ENCODE assay signal across 13 cellular contexts in genomic region chr20:34045294-34045693, GRCh38. TPM values are rescaled to one million over a fixed set of nuclear protein-coding genes. Genes with fewer than 3 reads are reported as not detected.
A peak's percentile ranks its signal among the peaks of the same experiment; 100 is the strongest.
DNase-seq lines count a peak whose midpoint lies in the region; ATAC-seq and TF ChIP-seq lines count a peak whose summit lies in the region.
"Had no signal": no experiment of that assay in that cellular context is flagged by ENCODE, and none has a peak within 500 bp of the region (broad histone marks: within the 10 kb centered on the region; RNA-seq: fewer than 3 reads in every experiment).

No MANE protein-coding gene starts in this region.

- no peak for DNase-seq in CD8-positive, alpha-beta memory T cell
- peak; percentile 38 for DNase-seq in NCI-H2029 treated with DMSO at 0.1 percent for 48 hours (lab: John Stamatoyannopoulos, UW)
- DNase-seq in fibroblast of the aortic adventitia (ENCODE audit: low read depth), result peak; percentile 71
- no peak for DNase-seq in nephron progenitor cell
- DNase-seq in activated gamma-delta T cell (lab: John Stamatoyannopoulos, UW), result no peak
- no peak for DNase-seq in HEK293T (ENCODE audit: extremely low spot score)
- DNase-seq: activated naive CD4-positive, alpha-beta T cell treated with Interleukin-2 at 50 U/mL for 16 hours; effector CD8-positive, alpha-beta T cell; HCEC 1CT; NCI-H1048; RPMI8226 had no signal

- no peak overlapping the region for H3K4me3 Mint-ChIP-seq in CD8-positive, alpha-beta memory T cell
- H3K4me3 Mint-ChIP-seq in nephron progenitor cell, result no peak overlapping the region

- ATAC-seq in HG03097 (IDR thresholded peaks at IDR 0.05; ENCODE audit: low FRiP score, unreplicated experiment) (no peak), GM18867 (IDR thresholded peaks at IDR 0.05; ENCODE audit: unreplicated experiment) (no peak)

- H3K27ac ChIP-seq in CD8-positive, alpha-beta memory T cell (ENCODE audit: low read depth, low read length), result no peak overlapping the region

- H3K27me3 Mint-ChIP-seq in CD8-positive, alpha-beta memory T cell, result peaks cover 0 to 1% of the 10 kb centered on the region in 2 donors
- H3K27me3 Mint-ChIP-seq in nephron progenitor cell (ENCODE audit: low read depth, poor library complexity), result no peaks in the 10 kb centered on the region

- POLR2A ChIA-PET in CD8-positive, alpha-beta memory T cell (lab: Charles Lee), result no interaction called here
- POLR2A ChIA-PET in HEK293T (lab: Yijun Ruan, JAX), result no interaction called here

- H3K4me1 ChIP-seq in CD8-positive, alpha-beta memory T cell (ENCODE audit: insufficient read depth, low read length), result peaks cover 36% of the 10 kb centered on the region

- no peaks in the 10 kb centered on the region for H3K9me3 Mint-ChIP-seq in CD8-positive, alpha-beta memory T cell
- H3K9me3 Mint-ChIP-seq in nephron progenitor cell, result no peaks in the 10 kb centered on the region

- TF ChIP-seq CTCF in fibroblast of the aortic adventitia (IDR thresholded peaks at IDR 0.05; ENCODE audit: insufficient read depth, low read length) (no peak), nephron progenitor cell (IDR thresholded peaks at IDR 0.05) (no peak)

- H3K36me3 ChIP-seq in CD8-positive, alpha-beta memory T cell (ENCODE audit: insufficient read depth, low read length), result no peaks in the 10 kb centered on the region

- H3K4me3 ChIP-seq in CD8-positive, alpha-beta memory T cell (ENCODE audit: low read length), result no peak overlapping the region
- H3K4me3 ChIP-seq in fibroblast of the aortic adventitia (ENCODE audit: low read depth, low read length), result no peak overlapping the region

- CTCF ChIA-PET in CD8-positive, alpha-beta memory T cell (lab: Charles Lee), result no interaction called here
- CTCF ChIA-PET in HEK293T (lab: Yijun Ruan, JAX), result no interaction called here

- peaks cover 0 to 39% (median 2%) of the 10 kb centered on the region in 3 donors for H3K36me3 Mint-ChIP-seq in CD8-positive, alpha-beta memory T cell
- peaks cover 13% of the 10 kb centered on the region for H3K36me3 Mint-ChIP-seq in nephron progenitor cell (ENCODE audit: low read depth)

- peak overlapping the region; percentile 13 to 89 (median 74) for H3K27ac Mint-ChIP-seq in CD8-positive, alpha-beta memory T cell
- peak overlapping the region; percentile 44 for H3K27ac Mint-ChIP-seq in nephron progenitor cell

- H3K9me3 ChIP-seq in CD8-positive, alpha-beta memory T cell (ENCODE audit: low read length), result no peaks in the 10 kb centered on the region

- H3K27me3 ChIP-seq in CD8-positive, alpha-beta memory T cell (ENCODE audit: insufficient read depth, low read length, poor library complexity, severe bottlenecking), result no peaks in the 10 kb centered on the region

- H3K4me1 Mint-ChIP-seq in CD8-positive, alpha-beta memory T cell, result peaks cover 85 to 97% (median 95%) of the 10 kb centered on the region in 3 donors
- H3K4me1 Mint-ChIP-seq in nephron progenitor cell, result peaks cover 68% of the 10 kb centered on the region

TF ChIP-seq in HEK293T, 16 proteins besides CTCF, POLR2A, EP300 and RAD21:
- TF ChIP-seq SUZ12 (IDR thresholded peaks at IDR 0.05), result no peak
- no peak for TF ChIP-seq SP1 (IDR thresholded peaks at IDR 0.05)
- TF ChIP-seq FOXK2 (IDR thresholded peaks at IDR 0.05), result no peak

RNA-seq across cellular contexts. Expression of gene RALY, which starts 51.6 kb away (rescaled TPM):
- total RNA-seq in CD8-positive, alpha-beta memory T cell, result 100 to 1,000 TPM; 159 to 160 TPM
- polyA plus RNA-seq in CD8-positive, alpha-beta memory T cell, result 230 TPM
- total RNA-seq in fibroblast of the aortic adventitia (ENCODE audit: low replicate concordance), result 36.5 and 67.4 TPM in 2 replicates

Comparison
In these comparisons a context has a peak if more than half of its experiments do, and no peak if none do; other contexts are left out.
1. DNase-seq: peak in NCI-H2029 treated with DMSO at 0.1 percent for 48 hours (single experiment) and fibroblast of the aortic adventitia (single experiment); none in CD8-positive, alpha-beta memory T cell (0 of 5), nephron progenitor cell (single experiment), activated gamma-delta T cell (single experiment) and HEK293T (single experiment).